19 cellular contexts compared by ENCODE assay signal in the genomic region with DNA sequence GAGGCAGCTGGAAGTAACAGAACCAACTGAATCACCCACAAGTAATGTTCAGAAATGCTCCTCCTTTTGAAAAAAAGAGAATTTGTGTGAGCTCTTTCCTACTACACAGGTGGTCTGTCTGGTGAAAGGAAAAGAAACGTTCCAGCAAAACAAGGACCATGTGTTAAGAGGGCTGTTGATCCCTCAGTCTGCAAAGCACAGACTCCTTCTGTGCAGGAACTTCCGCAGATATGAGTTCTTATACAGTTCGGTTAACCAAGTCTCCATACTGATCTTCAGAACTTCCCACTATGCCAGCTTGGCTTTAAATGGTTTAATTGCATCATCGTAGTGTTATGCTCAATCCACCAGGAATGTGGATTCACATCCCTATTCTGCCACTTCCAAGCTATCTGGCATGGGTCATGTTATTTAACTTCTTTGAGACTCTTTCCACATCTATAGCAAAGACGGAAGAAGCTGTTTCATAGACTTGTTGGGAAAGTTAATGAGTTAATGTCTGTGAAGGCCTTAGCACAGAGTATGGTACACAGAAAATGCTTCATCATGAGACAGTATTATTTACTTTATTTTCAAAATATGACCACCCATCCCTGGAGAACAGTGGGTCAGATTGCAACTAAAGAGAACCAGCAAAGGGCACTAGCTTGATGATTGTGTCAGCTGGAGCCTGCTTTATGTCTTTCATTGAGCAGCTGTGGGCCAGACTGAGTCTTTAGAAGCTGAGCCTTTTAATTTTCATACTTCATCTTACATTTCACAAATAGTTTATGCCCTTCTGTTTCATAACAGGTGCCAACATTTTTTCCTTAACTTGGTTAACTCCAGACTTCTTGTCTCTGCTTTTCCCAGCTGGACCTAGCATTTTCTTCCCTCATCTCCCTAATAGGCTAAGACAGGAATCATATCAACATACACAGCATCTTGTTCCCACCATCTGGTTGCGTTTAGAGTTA.
A peak's percentile ranks its signal among the peaks of the same experiment; 100 is the strongest.
DNase-seq lines count a peak whose midpoint lies in the region; ATAC-seq and TF ChIP-seq lines count a peak whose summit lies in the region.
"Had no signal": no experiment of that assay in that cellular context is flagged by ENCODE, and none has a peak within 500 bp of the region (broad histone marks: within the 10 kb centered on the region; RNA-seq: fewer than 3 reads in every experiment).

No MANE protein-coding gene starts in this region.

- no peak overlapping the region for H3K27ac Mint-ChIP-seq in progenitor cell of endocrine pancreas
- H3K27ac Mint-ChIP-seq: activated naive CD4-positive, alpha-beta T cell treated with anti-CD3 and anti-CD28 coated beads, Interleukin-2, amount 10 ng/mL, durations not matched to agents 7 days and 5 days; immature natural killer cell; natural killer cell had no signal

- TF ChIP-seq POLR2A in sigmoid colon (IDR thresholded peaks at IDR 0.05), result no peak

- ATAC-seq in HG03175 (IDR thresholded peaks at IDR 0.05; ENCODE audit: unreplicated experiment), result no peak
- ATAC-seq: natural killer cell had no signal

- intact Hi-C loops in sigmoid colon (cut with DNase I), result no loop called here

- H3K4me3 Mint-ChIP-seq in progenitor cell of endocrine pancreas (ENCODE audit: low read depth), result no peak overlapping the region
- H3K4me3 Mint-ChIP-seq: activated naive CD4-positive, alpha-beta T cell treated with anti-CD3 and anti-CD28 coated beads, Interleukin-2, amount 10 ng/mL, durations not matched to agents 7 days and 5 days; immature natural killer cell; natural killer cell had no signal

- peaks cover 9% of the 10 kb centered on the region for H3K4me1 Mint-ChIP-seq in progenitor cell of endocrine pancreas (ENCODE audit: low read depth)
- H3K4me1 Mint-ChIP-seq: activated naive CD4-positive, alpha-beta T cell treated with anti-CD3 and anti-CD28 coated beads, Interleukin-2, amount 10 ng/mL, durations not matched to agents 7 days and 5 days; immature natural killer cell; natural killer cell had no signal

- peak overlapping the region in 3 of 4 donors; percentile 40 to 54 (median 54) for H3K27ac ChIP-seq in sigmoid colon
- H3K27ac ChIP-seq: brain microvascular endothelial cell, epithelial cell of prostate had no signal

- no peak for TF ChIP-seq CTCF in sigmoid colon (IDR thresholded peaks at IDR 0.05)
- TF ChIP-seq CTCF in progenitor cell of endocrine pancreas (IDR thresholded peaks at IDR 0.05; ENCODE audit: unreplicated experiment), result no peak

- peaks cover 0 to 39% (median 32%) of the 10 kb centered on the region in 4 donors for H3K4me1 ChIP-seq in sigmoid colon

- H3K36me3 ChIP-seq in sigmoid colon, result peaks cover 7 to 97% (median 17%) of the 10 kb centered on the region in 4 donors
- H3K36me3 ChIP-seq: brain microvascular endothelial cell had no signal

- no peak overlapping the region for H3K4me3 ChIP-seq in sigmoid colon

- DNase-seq in DMS 273 (lab: John Stamatoyannopoulos, UW; ENCODE audit: unreplicated experiment), result peak; percentile 73
- peak; percentile 89 for DNase-seq in NCI-H524 treated with DMSO at 0.1 percent for 48 hours (lab: John Stamatoyannopoulos, UW)
- DNase-seq in fibroblast of gingiva (ENCODE audit: low read depth), result peak; percentile 45
- no peak for DNase-seq in sigmoid colon
- no peak for DNase-seq in progenitor cell of endocrine pancreas (ENCODE audit: low spot score, unreplicated experiment)
- DNase-seq in NCI-H1436 (lab: John Stamatoyannopoulos, UW), result no peak
- no peak for DNase-seq in stimulated activated CD4-positive, alpha-beta T cell treated with anti-CD3 and anti-CD28 coated beads, Interleukin-12 subunit alpha, Interleukin-12 subunit beta, amount 100 ng/mL, for 4 hours
- DNase-seq: activated CD4-positive, alpha-beta T cell treated with anti-CD3 and anti-CD28 coated beads for 4 hours; activated CD8-positive, alpha-beta memory T cell treated with anti-CD3 and anti-CD28 coated beads, Interleukin-2, amount 50 U/mL, for 48 hours; activated naive CD4-positive, alpha-beta T cell treated with anti-CD3 and anti-CD28 coated beads, Interleukin-2, amount 10 ng/mL, durations not matched to agents 7 days and 5 days; brain microvascular endothelial cell; dermis blood vessel endothelial cell; EL; immature natural killer cell; natural killer cell; NCI-H2107; stimulated activated CD4-positive, alpha-beta T cell treated with anti-CD3 and anti-CD28 coated beads, Interleukin-2, amount 100 ng/mL, for 24 hours had no signal

- 90 to 91% methylated on average over 6 of the region's 6 CpGs for WGBS in sigmoid colon, 2 donors

- no peak for TF ChIP-seq EP300 in sigmoid colon (IDR thresholded peaks at IDR 0.05)

- H3K9me3 ChIP-seq in sigmoid colon, result no peaks in the 10 kb centered on the region

- no peaks in the 10 kb centered on the region for H3K9me3 Mint-ChIP-seq in progenitor cell of endocrine pancreas (ENCODE audit: low read depth)
- H3K9me3 Mint-ChIP-seq: activated naive CD4-positive, alpha-beta T cell treated with anti-CD3 and anti-CD28 coated beads, Interleukin-2, amount 10 ng/mL, durations not matched to agents 7 days and 5 days; natural killer cell had no signal

- no peaks in the 10 kb centered on the region for H3K36me3 Mint-ChIP-seq in progenitor cell of endocrine pancreas (ENCODE audit: insufficient read depth)
- H3K36me3 Mint-ChIP-seq: activated naive CD4-positive, alpha-beta T cell treated with anti-CD3 and anti-CD28 coated beads, Interleukin-2, amount 10 ng/mL, durations not matched to agents 7 days and 5 days; immature natural killer cell; natural killer cell had no signal

- no peaks in the 10 kb centered on the region for H3K27me3 ChIP-seq in sigmoid colon
- H3K27me3 ChIP-seq: brain microvascular endothelial cell had no signal

- peaks cover 7% of the 10 kb centered on the region for H3K27me3 Mint-ChIP-seq in progenitor cell of endocrine pancreas

Comparison
In these comparisons a context has a peak if more than half of its experiments do, and no peak if none do; other contexts are left out.
1. DNase-seq: peak in DMS 273 (single experiment), NCI-H524 treated with DMSO at 0.1 percent for 48 hours (single experiment) and fibroblast of gingiva (single experiment); none in sigmoid colon (single experiment), progenitor cell of endocrine pancreas (single experiment), NCI-H1436 (single experiment) and stimulated activated CD4-positive, alpha-beta T cell treated with anti-CD3 and anti-CD28 coated beads, Interleukin-12 subunit alpha, Interleukin-12 subunit beta, amount 100 ng/mL, for 4 hours (single experiment).